Comparison of ENCODE assay signal across 8 cellular contexts in genomic region chr1:3614755-3615742, GRCh38. TPM values are rescaled to one million over a fixed set of nuclear protein-coding genes. Genes with fewer than 3 reads are reported as not detected.
A peak's percentile ranks its signal among the peaks of the same experiment; 100 is the strongest.
DNase-seq lines count a peak whose midpoint lies in the region; ATAC-seq and TF ChIP-seq lines count a peak whose summit lies in the region.

No MANE protein-coding gene starts in this region.

- POLR2A ChIA-PET in activated CD4-positive, alpha-beta memory T cell treated with anti-CD3 and anti-CD28 coated beads for 36 hours (lab: Charles Lee), result no interaction called here
- POLR2A ChIA-PET in activated CD4-positive, alpha-beta memory T cell treated with anti-CD3 and anti-CD28 coated beads, Interleukin-2, amount 10 ng/mL, durations not matched to agents 7 days and 5 days (lab: Charles Lee), result no interaction called here

- WGBS in tibial nerve, 2 donors, result 63 to 64% methylated on average over 20 of the region's 20 CpGs

- no peaks in the 10 kb centered on the region for H3K36me3 ChIP-seq in tibial nerve

- peaks cover 9% of the 10 kb centered on the region for H3K27me3 Mint-ChIP-seq in activated CD4-positive, alpha-beta memory T cell treated with anti-CD3 and anti-CD28 coated beads for 36 hours
- peaks cover 26% of the 10 kb centered on the region for H3K27me3 Mint-ChIP-seq in activated CD4-positive, alpha-beta memory T cell treated with anti-CD3 and anti-CD28 coated beads, Interleukin-2, amount 10 ng/mL, durations not matched to agents 7 days and 5 days
- peaks cover 26% of the 10 kb centered on the region for H3K27me3 Mint-ChIP-seq in T-helper 2 cell treated with Interferon-gamma antibody and Interleukin-4, amounts not matched to agents 5 μg/mL and 100 μg/mL, for 36 hours (ENCODE audit: low read depth)

- ATAC-seq in GM18909 (IDR thresholded peaks at IDR 0.05; ENCODE audit: poor library complexity, unreplicated experiment), result no peak

- no peaks in the 10 kb centered on the region for H3K9me3 ChIP-seq in tibial nerve

- no peak overlapping the region for H3K4me3 Mint-ChIP-seq in activated CD4-positive, alpha-beta memory T cell treated with anti-CD3 and anti-CD28 coated beads for 36 hours
- no peak overlapping the region for H3K4me3 Mint-ChIP-seq in activated CD4-positive, alpha-beta memory T cell treated with anti-CD3 and anti-CD28 coated beads, Interleukin-2, amount 10 ng/mL, durations not matched to agents 7 days and 5 days
- H3K4me3 Mint-ChIP-seq in T-helper 2 cell treated with Interferon-gamma antibody and Interleukin-4, amounts not matched to agents 5 μg/mL and 100 μg/mL, for 36 hours, result no peak overlapping the region

- TF ChIP-seq POLR2A in tibial nerve (IDR thresholded peaks at IDR 0.05), result no peak

- H3K4me3 ChIP-seq in fibroblast of mammary gland (ENCODE audit: control insufficient read depth, low read depth, low read length) (no peak overlapping the region), tibial nerve (no peak overlapping the region)

- peaks cover 7% of the 10 kb centered on the region for H3K4me1 Mint-ChIP-seq in activated CD4-positive, alpha-beta memory T cell treated with anti-CD3 and anti-CD28 coated beads for 36 hours (ENCODE audit: low read depth)
- H3K4me1 Mint-ChIP-seq in activated CD4-positive, alpha-beta memory T cell treated with anti-CD3 and anti-CD28 coated beads, Interleukin-2, amount 10 ng/mL, durations not matched to agents 7 days and 5 days, result peaks cover 4% of the 10 kb centered on the region
- peaks cover 3% of the 10 kb centered on the region for H3K4me1 Mint-ChIP-seq in T-helper 2 cell treated with Interferon-gamma antibody and Interleukin-4, amounts not matched to agents 5 μg/mL and 100 μg/mL, for 36 hours (ENCODE audit: low read depth)

- peaks cover 3 to 32% (median 15%) of the 10 kb centered on the region in 4 donors for H3K4me1 ChIP-seq in tibial nerve

- H3K36me3 Mint-ChIP-seq in activated CD4-positive, alpha-beta memory T cell treated with anti-CD3 and anti-CD28 coated beads for 36 hours, result no peaks in the 10 kb centered on the region
- H3K36me3 Mint-ChIP-seq in activated CD4-positive, alpha-beta memory T cell treated with anti-CD3 and anti-CD28 coated beads, Interleukin-2, amount 10 ng/mL, durations not matched to agents 7 days and 5 days (ENCODE audit: low read depth), result no peaks in the 10 kb centered on the region
- no peaks in the 10 kb centered on the region for H3K36me3 Mint-ChIP-seq in T-helper 2 cell treated with Interferon-gamma antibody and Interleukin-4, amounts not matched to agents 5 μg/mL and 100 μg/mL, for 36 hours (ENCODE audit: low read depth)

- peak; percentile 24 for DNase-seq in activated CD4-positive, alpha-beta memory T cell treated with anti-CD3 and anti-CD28 coated beads for 36 hours
- DNase-seq in activated CD4-positive, alpha-beta memory T cell treated with anti-CD3 and anti-CD28 coated beads, Interleukin-2, amount 10 ng/mL, durations not matched to agents 7 days and 5 days, result no peak
- peak; percentile 22 for DNase-seq in OCI-M1 (lab: John Stamatoyannopoulos, UW)
- DNase-seq in fibroblast of mammary gland (ENCODE audit: low read depth), result no peak
- no peak for DNase-seq in tibial nerve (ENCODE audit: low spot score in 2 of 2)
- DNase-seq in NCI-H1436 (lab: John Stamatoyannopoulos, UW), result no peak
- no peak for DNase-seq in T-helper 2 cell treated with Interferon-gamma antibody and Interleukin-4, amounts not matched to agents 5 μg/mL and 100 μg/mL, for 36 hours (ENCODE audit: low spot score)

- no peak overlapping the region for H3K27ac Mint-ChIP-seq in activated CD4-positive, alpha-beta memory T cell treated with anti-CD3 and anti-CD28 coated beads for 36 hours
- H3K27ac Mint-ChIP-seq in activated CD4-positive, alpha-beta memory T cell treated with anti-CD3 and anti-CD28 coated beads, Interleukin-2, amount 10 ng/mL, durations not matched to agents 7 days and 5 days, result no peak overlapping the region
- no peak overlapping the region for H3K27ac Mint-ChIP-seq in T-helper 2 cell treated with Interferon-gamma antibody and Interleukin-4, amounts not matched to agents 5 μg/mL and 100 μg/mL, for 36 hours

- intact Hi-C loops in activated CD4-positive, alpha-beta memory T cell treated with anti-CD3 and anti-CD28 coated beads for 36 hours (cut with micrococcal nuclease), result no loop called here

- TF ChIP-seq EP300 in tibial nerve (IDR thresholded peaks at IDR 0.05), result no peak

- H3K27ac ChIP-seq in tibial nerve, result no peak overlapping the region

- TF ChIP-seq CTCF in fibroblast of mammary gland (conservative IDR thresholded peaks at IDR 0.05; ENCODE audit: control insufficient read depth, insufficient read depth, low read depth, low read length) (peak; percentile 53), tibial nerve (IDR thresholded peaks at IDR 0.05) (peak; percentile 39 to 53 (median 46))

- H3K9me3 Mint-ChIP-seq in activated CD4-positive, alpha-beta memory T cell treated with anti-CD3 and anti-CD28 coated beads for 36 hours, result no peaks in the 10 kb centered on the region
- H3K9me3 Mint-ChIP-seq in activated CD4-positive, alpha-beta memory T cell treated with anti-CD3 and anti-CD28 coated beads, Interleukin-2, amount 10 ng/mL, durations not matched to agents 7 days and 5 days, result no peaks in the 10 kb centered on the region
- H3K9me3 Mint-ChIP-seq in T-helper 2 cell treated with Interferon-gamma antibody and Interleukin-4, amounts not matched to agents 5 μg/mL and 100 μg/mL, for 36 hours, result no peaks in the 10 kb centered on the region

- CTCF ChIA-PET in activated CD4-positive, alpha-beta memory T cell treated with anti-CD3 and anti-CD28 coated beads for 36 hours (lab: Charles Lee), result interaction anchor here (0.7 to 2.5 kb wide), 5 partner anchors 9 to 162 kb away, joined by 3 to 11 read pairs (median 4); no protein-coding TSS in a partner anchor
- CTCF ChIA-PET in activated CD4-positive, alpha-beta memory T cell treated with anti-CD3 and anti-CD28 coated beads, Interleukin-2, amount 10 ng/mL, durations not matched to agents 7 days and 5 days (lab: Charles Lee), result interaction anchor here (1.0 to 1.4 kb wide), 5 partner anchors 9 to 124 kb away, joined by 3 to 5 read pairs (median 3); no protein-coding TSS in a partner anchor

- peaks cover 0 to 18% of the 10 kb centered on the region in 2 donors for H3K27me3 ChIP-seq in tibial nerve

RNA-seq across cellular contexts. Expression of gene MEGF6, which starts 3.7 kb away (rescaled TPM):
- total RNA-seq in activated CD4-positive, alpha-beta memory T cell treated with anti-CD3 and anti-CD28 coated beads for 36 hours, result 1 to 10 TPM; 6.8 to 9.8 TPM
- 10 to 100 TPM; 15.6 to 20.2 TPM for total RNA-seq in activated CD4-positive, alpha-beta memory T cell treated with anti-CD3 and anti-CD28 coated beads, Interleukin-2, amount 10 ng/mL, durations not matched to agents 7 days and 5 days
- 10 to 100 TPM; 25.3 to 63.3 (median 42.8) TPM for total RNA-seq in tibial nerve

RNA-seq across cellular contexts. Expression of gene TPRG1L, which starts 9.8 kb away (rescaled TPM):
- 10 to 100 TPM in 1 of 2 experiments, 1 to 10 TPM in 1; 9.2 to 10.4 TPM for total RNA-seq in activated CD4-positive, alpha-beta memory T cell treated with anti-CD3 and anti-CD28 coated beads for 36 hours
- 10 to 100 TPM; 15.9 to 17.3 TPM for total RNA-seq in activated CD4-positive, alpha-beta memory T cell treated with anti-CD3 and anti-CD28 coated beads, Interleukin-2, amount 10 ng/mL, durations not matched to agents 7 days and 5 days
- 10 to 100 TPM; 26.7 to 39.8 (median 34.7) TPM for total RNA-seq in tibial nerve

RNA-seq across cellular contexts. Expression of gene WRAP73, which starts 34.9 kb away (rescaled TPM):
- total RNA-seq in activated CD4-positive, alpha-beta memory T cell treated with anti-CD3 and anti-CD28 coated beads for 36 hours, result 10 to 100 TPM; 34.5 to 34.6 TPM
- total RNA-seq in activated CD4-positive, alpha-beta memory T cell treated with anti-CD3 and anti-CD28 coated beads, Interleukin-2, amount 10 ng/mL, durations not matched to agents 7 days and 5 days, result 10 to 100 TPM; 34.7 to 38.9 TPM
- total RNA-seq in tibial nerve, result 10 to 100 TPM; 11.1 to 17.1 (median 12.9) TPM

RNA-seq across cellular contexts. Expression of gene TP73, which starts 37.3 kb away (rescaled TPM):
- total RNA-seq in activated CD4-positive, alpha-beta memory T cell treated with anti-CD3 and anti-CD28 coated beads for 36 hours, result under 1 TPM; 0.62 to 0.65 TPM
- total RNA-seq in activated CD4-positive, alpha-beta memory T cell treated with anti-CD3 and anti-CD28 coated beads, Interleukin-2, amount 10 ng/mL, durations not matched to agents 7 days and 5 days, result 1 to 10 TPM; 2.0 to 2.6 TPM
- total RNA-seq in tibial nerve, result under 1 TPM in 1 of 4 donors, not detected in 3; 0.30 TPM

Comparison
In these comparisons a context has a peak if more than half of its experiments do, and no peak if none do; other contexts are left out.
1. DNase-seq: peak in activated CD4-positive, alpha-beta memory T cell treated with anti-CD3 and anti-CD28 coated beads for 36 hours (single experiment) and OCI-M1 (single experiment); none in activated CD4-positive, alpha-beta memory T cell treated with anti-CD3 and anti-CD28 coated beads, Interleukin-2, amount 10 ng/mL, durations not matched to agents 7 days and 5 days (single experiment), fibroblast of mammary gland (single experiment), tibial nerve (0 of 2), NCI-H1436 (single experiment) and T-helper 2 cell treated with Interferon-gamma antibody and Interleukin-4, amounts not matched to agents 5 μg/mL and 100 μg/mL, for 36 hours (single experiment).